In genomic region chr9:75085640-75086039, GRCh38 we compare ENCODE assay signal across 11 cellular contexts. TPM values are rescaled to one million over a fixed set of nuclear protein-coding genes. Genes with fewer than 3 reads are reported as not detected.
A peak's percentile ranks its signal among the peaks of the same experiment; 100 is the strongest.
DNase-seq lines count a peak whose midpoint lies in the region; ATAC-seq and TF ChIP-seq lines count a peak whose summit lies in the region.
"Had no signal": no experiment of that assay in that cellular context is flagged by ENCODE, and none has a peak within 500 bp of the region (broad histone marks: within the 10 kb centered on the region; RNA-seq: fewer than 3 reads in every experiment).

No MANE protein-coding gene starts in this region.

- peak overlapping the region; percentile 79 to 99 (median 89) for H3K4me2 ChIP-seq in BLaER1 treated with 17β-estradiol and CSF1 and Interleukin-3, amounts not matched to agents 10 nM and 100 nM
- H3K4me2 ChIP-seq in Loucy (ENCODE audit: low read depth, low read length, poor library complexity, severe bottlenecking) (peak overlapping the region; percentile 64), mammary epithelial cell (ENCODE audit: insufficient read depth, low read depth, low read length) (peak overlapping the region; percentile 60)

- CTCF ChIA-PET in mammary epithelial cell (lab: Charles Lee; ENCODE audit: low non-redundant PET), result no interaction called here

- TF ChIP-seq CTCF in Loucy (conservative IDR thresholded peaks at IDR 0.05; ENCODE audit: low read length) (no peak), mammary epithelial cell (conservative IDR thresholded peaks at IDR 0.05 in 1 of 2, IDR thresholded peaks at IDR 0.05 in 1 of 2; ENCODE audit: extremely low read depth in 1 of 2, insufficient read depth in 1 of 2, low read depth in 1 of 2, low read length in 2 of 2) (no peak), nephron (IDR thresholded peaks at IDR 0.05; ENCODE audit: unreplicated experiment in 3 of 3) (no peak)

- peak overlapping the region in 6 of 10 experiments; percentile 26 to 100 (median 92); a peak in 8 of 20 replicates for H3K4me3 ChIP-seq in BLaER1 treated with 17β-estradiol and CSF1 and Interleukin-3, amounts not matched to agents 10 nM and 100 nM
- H3K4me3 ChIP-seq in Loucy (ENCODE audit: low read length, poor library complexity, severe bottlenecking), result no peak overlapping the region
- H3K4me3 ChIP-seq in mammary epithelial cell (replicated peaks in 1 of 3; ENCODE audit: insufficient read depth in 1 of 3, low read depth in 2 of 3, low read length in 3 of 3), result peak overlapping the region in 1 of 3 experiments; percentile 12

- BruUV-seq in mammary epithelial cell (replicated peaks; lab: Mats Ljungman, UMichigan), result no TSS peak

- no peaks in the 10 kb centered on the region for H3K27me3 ChIP-seq in BLaER1 treated with 17β-estradiol and CSF1 and Interleukin-3, amounts not matched to agents 10 nM and 100 nM
- H3K27me3 ChIP-seq in Loucy (ENCODE audit: insufficient read depth, low read length, poor library complexity, severe bottlenecking) (no peaks in the 10 kb centered on the region), mammary epithelial cell (ENCODE audit: insufficient read depth, low read length) (no peaks in the 10 kb centered on the region)

- H3K9me3 ChIP-seq in BLaER1 treated with 17β-estradiol and CSF1 and Interleukin-3, amounts not matched to agents 10 nM and 100 nM (replicated peaks in 1 of 11), result no peaks in the 10 kb centered on the region
- H3K9me3 ChIP-seq in Loucy (ENCODE audit: insufficient read depth, low read depth, low read length) (no peaks in the 10 kb centered on the region), mammary epithelial cell (replicated peaks; ENCODE audit: insufficient read depth, low read length) (no peaks in the 10 kb centered on the region)

- peaks cover 31% of the 10 kb centered on the region for H3K4me1 Mint-ChIP-seq in nephron

- intact Hi-C loops in mammary epithelial cell (cut with micrococcal nuclease), result loop anchor here (2.0 to 10.0 kb wide), 2 partner anchors 153 to 809 kb away; partner anchors contain the start of gene PCSK5

- H3K9ac ChIP-seq in BLaER1 treated with 17β-estradiol and CSF1 and Interleukin-3, amounts not matched to agents 10 nM and 100 nM, result peak overlapping the region in 4 of 11 experiments; percentile 91 to 99 (median 98); a peak in 5 of 22 replicates
- H3K9ac ChIP-seq in Loucy (ENCODE audit: low read depth, low read length, poor library complexity, severe bottlenecking), result no peak overlapping the region
- H3K9ac ChIP-seq in mammary epithelial cell (ENCODE audit: insufficient read depth, low read length), result no peak overlapping the region

- peaks cover 4% of the 10 kb centered on the region for H3K27me3 Mint-ChIP-seq in nephron (ENCODE audit: low read depth)
- H3K27me3 Mint-ChIP-seq: naive B cell had no signal

- no peak overlapping the region for H3K27ac Mint-ChIP-seq in nephron

- no peaks in the 10 kb centered on the region for H3K36me3 Mint-ChIP-seq in nephron (ENCODE audit: low read depth)
- H3K36me3 Mint-ChIP-seq: naive B cell had no signal

- H3K36me3 ChIP-seq in BLaER1 treated with 17β-estradiol and CSF1 and Interleukin-3, amounts not matched to agents 10 nM and 100 nM, result peaks cover 0 to 40% (median 13%) of the 10 kb centered on the region in 11 experiments; a peak in 14 of 22 replicates
- no peaks in the 10 kb centered on the region for H3K36me3 ChIP-seq in Loucy (ENCODE audit: insufficient read depth, low read length)
- H3K36me3 ChIP-seq in mammary epithelial cell (ENCODE audit: insufficient read depth, low read length), result no peaks in the 10 kb centered on the region

- H3K4me3 Mint-ChIP-seq in nephron, result peak overlapping the region; percentile 49 to 70 (median 66)

- H4K20me1 ChIP-seq in BLaER1 treated with 17β-estradiol and CSF1 and Interleukin-3, amounts not matched to agents 10 nM and 100 nM, result peaks cover 9 to 59% (median 16%) of the 10 kb centered on the region in 11 experiments; a peak in 20 of 22 replicates
- H4K20me1 ChIP-seq in Loucy (ENCODE audit: insufficient read depth, low read length, poor library complexity, severe bottlenecking) (peaks cover 6% of the 10 kb centered on the region), mammary epithelial cell (ENCODE audit: insufficient read depth, low read length) (no peaks in the 10 kb centered on the region)

- WGBS in mammary epithelial cell (ENCODE audit: low coverage, missing lambda C conversion rate), result 0% methylated on average over 1 of the region's 1 CpG

- dilution Hi-C loops in mammary epithelial cell (cut with HindIII; ENCODE audit: low sequenced_read_pairs), result no loop called here

- H2AFZ ChIP-seq in Loucy (ENCODE audit: low read length) (no peak overlapping the region), mammary epithelial cell (ENCODE audit: low read depth, low read length) (peak overlapping the region; percentile 36)

- peaks cover 32 to 43% (median 38%) of the 10 kb centered on the region in 10 experiments for H3K4me1 ChIP-seq in BLaER1 treated with 17β-estradiol and CSF1 and Interleukin-3, amounts not matched to agents 10 nM and 100 nM
- H3K4me1 ChIP-seq in Loucy (ENCODE audit: insufficient read depth, low read length, poor library complexity, severe bottlenecking), result peaks cover 20% of the 10 kb centered on the region
- H3K4me1 ChIP-seq in mammary epithelial cell (ENCODE audit: insufficient read depth, low read length), result peaks cover 33% of the 10 kb centered on the region

- no peak for ATAC-seq in HG02798 (IDR thresholded peaks at IDR 0.05; ENCODE audit: poor library complexity, unreplicated experiment)

- H3K79me2 ChIP-seq in Loucy (ENCODE audit: insufficient read depth, low read length) (peaks cover 18% of the 10 kb centered on the region), mammary epithelial cell (ENCODE audit: insufficient read depth, low read length) (peaks cover 51% of the 10 kb centered on the region)

- DNase-seq in mammary epithelial cell (peak; percentile 77), dermis blood vessel endothelial cell (no peak), NCI-H1105 treated with DMSO at 0.1 percent for 48 hours (lab: John Stamatoyannopoulos, UW) (no peak)
- no peak for DNase-seq in activated CD4-positive, CD25-positive, alpha-beta regulatory T cell (lab: John Stamatoyannopoulos, UW)
- DNase-seq: naive B cell had no signal

- H3F3A ChIP-seq in Loucy (ENCODE audit: low read depth), result no peaks in the 10 kb centered on the region

- H3K9me3 Mint-ChIP-seq in nephron, result no peaks in the 10 kb centered on the region
- H3K9me3 Mint-ChIP-seq: naive B cell had no signal

- H3K27ac ChIP-seq in BLaER1 treated with 17β-estradiol and CSF1 and Interleukin-3, amounts not matched to agents 10 nM and 100 nM, result peak overlapping the region in 2 of 11 experiments; percentile 97 to 99; a peak in 5 of 22 replicates
- H3K27ac ChIP-seq in mammary epithelial cell (ENCODE audit: insufficient read depth, low read depth, low read length), result no peak overlapping the region
- H3K27ac ChIP-seq: C4-2B, GM23248 had no signal

- in situ Hi-C loops in mammary epithelial cell (cut with MboI; ENCODE audit: low sequenced_read_pairs in 2 of 2), result no loop called here

- no peaks in the 10 kb centered on the region for H3K9me2 ChIP-seq in Loucy (replicated peaks; ENCODE audit: low read depth, low read length)

RNA-seq across cellular contexts. Expression of gene NMRK1, which starts 2.3 kb away (rescaled TPM):
- total RNA-seq in mammary epithelial cell (10 to 100 TPM; 13.7 to 24.3 TPM), dermis blood vessel endothelial cell (36.9 and 43.7 TPM in 2 replicates)
- 18.0 TPM for polyA plus RNA-seq in mammary epithelial cell
- 2.6 TPM for polyA minus RNA-seq in mammary epithelial cell

RNA-seq across cellular contexts. Expression of gene OSTF1, which starts 2.7 kb away (rescaled TPM):
- 10 to 100 TPM; 31.8 to 53.1 TPM for total RNA-seq in mammary epithelial cell
- polyA plus RNA-seq in mammary epithelial cell, result 40.1 TPM
- 43.9 TPM for polyA minus RNA-seq in mammary epithelial cell
- 115 and 126 TPM in 2 replicates for total RNA-seq in dermis blood vessel endothelial cell

RNA-seq across cellular contexts. Expression of gene CARNMT1, which starts 57.5 kb away (rescaled TPM):
- total RNA-seq in mammary epithelial cell, result 10 to 100 TPM; 21.7 to 22.8 TPM
- polyA plus RNA-seq in mammary epithelial cell, result 8.0 TPM
- polyA minus RNA-seq in mammary epithelial cell, result 8.3 TPM
- 22.0 and 35.6 TPM in 2 replicates for total RNA-seq in dermis blood vessel endothelial cell
